ENCODE assay signal across 1 cellular context in genomic region chr7:7640221-7641128, GRCh38.
A peak's percentile ranks its signal among the peaks of the same experiment; 100 is the strongest.
TF ChIP-seq lines count a peak whose summit lies in the region.

UMAD1 (plus strand) TSS chr7:7640752; CDS start chr7:7673372, 32,620 bp downstream.

TF ChIP-seq in HepG2, 621 proteins besides CTCF, POLR2A, EP300 and RAD21 (continued from another document and continues in another):
- TF ChIP-seq PRDM10 (CRISPR knock-in tag; IDR thresholded peaks at IDR 0.05; ENCODE audit: low read depth) (no peak; the same call in none of the 2 replicates), PAWR (CRISPR knock-in tag; IDR thresholded peaks at IDR 0.05; ENCODE audit: borderline replicate concordance) (no peak), ZSCAN12 (CRISPR knock-in tag; IDR thresholded peaks at IDR 0.05) (no peak), WIZ (CRISPR knock-in tag; IDR thresholded peaks at IDR 0.05) (no peak), ZNF710 (CRISPR knock-in tag; IDR thresholded peaks at IDR 0.05; ENCODE audit: borderline replicate concordance) (peak; percentile 32; the same call in 1 of the 2 replicates), KAT7 (CRISPR knock-in tag; IDR thresholded peaks at IDR 0.05; ENCODE audit: borderline replicate concordance) (0 out of 2 replicates have a peak, but pooled peaks have one; percentile 11), THYN1 (CRISPR knock-in tag; IDR thresholded peaks at IDR 0.05; ENCODE audit: borderline replicate concordance, low read depth) (no peak), NR2F6 (IDR thresholded peaks at IDR 0.05) (peak; percentile 60; the same call in 1 of the 2 replicates), NR2F6 (CRISPR knock-in tag; IDR thresholded peaks at IDR 0.05) (peak; percentile 65), ZNF513 (CRISPR knock-in tag; conservative IDR thresholded peaks at IDR 0.05) (no peak), BORCS8-MEF2B (CRISPR knock-in tag; IDR thresholded peaks at IDR 0.05) (peak; percentile 55; the same call in 1 of the 2 replicates), SNAPC5 (CRISPR knock-in tag; IDR thresholded peaks at IDR 0.05; ENCODE audit: borderline replicate concordance) (peak; percentile 33; the same call in 1 of the 2 replicates), RARA (CRISPR knock-in tag; IDR thresholded peaks at IDR 0.05) (peak; percentile 42), YEATS2 (CRISPR knock-in tag; IDR thresholded peaks at IDR 0.05; ENCODE audit: borderline replicate concordance) (peak; percentile 75; the same call in 1 of the 2 replicates), ZSCAN31 (CRISPR knock-in tag; IDR thresholded peaks at IDR 0.05; ENCODE audit: low read depth) (peak; percentile 70; the same call in 1 of the 2 replicates), ZNF772 (CRISPR knock-in tag; IDR thresholded peaks at IDR 0.05) (peak; percentile 87), ZNF788 (CRISPR knock-in tag; IDR thresholded peaks at IDR 0.05; ENCODE audit: borderline replicate concordance) (no peak; the same call in 1 of the 2 replicates), DDIT3 (CRISPR knock-in tag; IDR thresholded peaks at IDR 0.05) (no peak), ZXDC (CRISPR knock-in tag; IDR thresholded peaks at IDR 0.05) (peak; percentile 84; the same call in 1 of the 2 replicates), TBX3 (IDR thresholded peaks at IDR 0.05; ENCODE audit: borderline replicate concordance) (peak; percentile 20; the same call in 1 of the 2 replicates), SPEN (CRISPR knock-in tag; IDR thresholded peaks at IDR 0.05; ENCODE audit: low read depth) (peak; percentile 68; the same call in 1 of the 2 replicates), ZNF790 (CRISPR knock-in tag; IDR thresholded peaks at IDR 0.05; ENCODE audit: borderline replicate concordance) (peak; percentile 87; the same call in 1 of the 2 replicates), ZNF709 (CRISPR knock-in tag; IDR thresholded peaks at IDR 0.05) (no peak), SP2 (CRISPR knock-in tag; IDR thresholded peaks at IDR 0.05) (peak; percentile 90), POLR2AphosphoS2 (IDR thresholded peaks at IDR 0.05; ENCODE audit: low read depth, low read length) (no peak), ZFP91 (CRISPR knock-in tag; IDR thresholded peaks at IDR 0.05; ENCODE audit: borderline replicate concordance) (peak; percentile 87), HOXD1 (CRISPR knock-in tag; IDR thresholded peaks at IDR 0.05) (peak; percentile 48; the same call in 1 of the 2 replicates), SRSF1 (optimal IDR thresholded peaks at IDR 0.05; ENCODE audit: low read depth, low read length) (no peak), POLR2AphosphoS5 (IDR thresholded peaks at IDR 0.05; ENCODE audit: low read depth, low read length) (peak; percentile 86), HOXA3 (CRISPR knock-in tag; IDR thresholded peaks at IDR 0.05) (peak; percentile 79; the same call in 1 of the 2 replicates), ZNF207 (IDR thresholded peaks at IDR 0.05; ENCODE audit: borderline replicate concordance) (no peak), NR2F2 (IDR thresholded peaks at IDR 0.05; ENCODE audit: borderline replicate concordance, low read depth) (peak; percentile 27; the same call in 1 of the 2 replicates), STAT6 (CRISPR knock-in tag; IDR thresholded peaks at IDR 0.05; ENCODE audit: borderline replicate concordance) (peak; percentile 25; the same call in 1 of the 2 replicates), ZNF782 (CRISPR knock-in tag; IDR thresholded peaks at IDR 0.05; ENCODE audit: borderline replicate concordance) (0 out of 2 replicates have a peak, but pooled peaks have one; percentile 24), HNRNPL (IDR thresholded peaks at IDR 0.05; ENCODE audit: low read depth, low read length) (0 out of 2 replicates have a peak, but pooled peaks have one; percentile 52), TBX2 (CRISPR knock-in tag; IDR thresholded peaks at IDR 0.05; ENCODE audit: borderline replicate concordance) (peak; percentile 79), PHF20 (CRISPR knock-in tag; IDR thresholded peaks at IDR 0.05) (peak; percentile 90), ZGPAT (CRISPR knock-in tag; IDR thresholded peaks at IDR 0.05) (peak; percentile 46), ATF1 (CRISPR knock-in tag; IDR thresholded peaks at IDR 0.05) (peak; percentile 91), TFAP4 (IDR thresholded peaks at IDR 0.05; ENCODE audit: borderline replicate concordance, low read depth) (peak; percentile 77), MXI1 (IDR thresholded peaks at IDR 0.05; ENCODE audit: borderline replicate concordance, low read depth, low read length) (peak; percentile 60; the same call in 1 of the 3 replicates), ZNF441 (CRISPR knock-in tag; IDR thresholded peaks at IDR 0.05; ENCODE audit: borderline replicate concordance) (no peak), ZNF264 (CRISPR knock-in tag; IDR thresholded peaks at IDR 0.05) (0 out of 2 replicates have a peak, but pooled peaks have one; percentile 20), ZNF17 (CRISPR knock-in tag; IDR thresholded peaks at IDR 0.05) (no peak), SCMH1 (CRISPR knock-in tag; IDR thresholded peaks at IDR 0.05; ENCODE audit: borderline replicate concordance) (no peak), ZNF33A (CRISPR knock-in tag; IDR thresholded peaks at IDR 0.05; ENCODE audit: borderline replicate concordance) (no peak), SATB2 (CRISPR knock-in tag; IDR thresholded peaks at IDR 0.05) (0 out of 2 replicates have a peak, but pooled peaks have one; percentile 37)
